ENCODE assay signal across 23 cellular contexts in the genomic region with DNA sequence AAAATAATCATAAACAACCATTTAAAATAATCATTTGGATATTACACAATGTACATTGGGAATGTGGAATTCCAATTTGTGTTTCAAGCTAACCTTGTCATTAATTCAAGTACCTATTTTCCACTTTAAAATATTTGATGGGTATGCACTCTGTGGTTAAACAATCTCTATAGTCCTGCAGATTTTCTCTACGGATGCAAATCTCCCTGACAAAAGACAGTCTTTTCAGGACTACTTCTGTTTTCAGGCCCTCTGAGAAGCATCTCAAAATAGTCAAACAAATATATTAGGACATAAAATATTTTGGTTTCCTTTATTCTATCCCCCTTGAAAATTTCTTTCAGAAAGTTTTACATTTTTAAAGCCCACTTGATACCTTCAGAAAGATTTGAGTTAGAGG.
"Had no signal": no experiment of that assay in that cellular context is flagged by ENCODE, and none has a peak within 500 bp of the region (broad histone marks: within the 10 kb centered on the region; RNA-seq: fewer than 3 reads in every experiment).

No MANE protein-coding gene starts in this region.

- H3K9me3 ChIP-seq: mucosa of descending colon, prostate gland, testis, tibial artery had no signal

- H3K27me3 ChIP-seq: spleen, testis, tibial artery had no signal

- H3K27me3 Mint-ChIP-seq: effector memory CD8-positive, alpha-beta T cell; memory B cell; naive B cell; natural killer cell treated with Interleukin-12 subunit alpha and Interleukin-12 subunit beta and Interleukin-15 and Interleukin-18, amount 100 ng/mL, for 72 hours; stimulated activated memory B cell treated with anti-CD40 and anti-IgM and Interleukin-4, amounts not matched to agents 10 μg/mL and 1 μg/mL and 100 μg/mL, for 72 hours; type B pancreatic cell had no signal

- H3K4me3 Mint-ChIP-seq: effector memory CD8-positive, alpha-beta T cell; memory B cell; mesothelial cell of epicardium; naive B cell; natural killer cell treated with Interleukin-12 subunit alpha and Interleukin-12 subunit beta and Interleukin-15 and Interleukin-18, amount 100 ng/mL, for 72 hours; neural crest cell; stimulated activated memory B cell treated with anti-CD40 and anti-IgM and Interleukin-4, amounts not matched to agents 10 μg/mL and 1 μg/mL and 100 μg/mL, for 72 hours; type B pancreatic cell had no signal

- H3K36me3 Mint-ChIP-seq: memory B cell; mesothelial cell of epicardium; naive B cell; stimulated activated memory B cell treated with anti-CD40 and anti-IgM and Interleukin-4, amounts not matched to agents 10 μg/mL and 1 μg/mL and 100 μg/mL, for 72 hours; type B pancreatic cell had no signal

- H3K4me3 ChIP-seq: lung, mucosa of descending colon, prostate gland, skin epidermis, spleen, testis, tibial artery had no signal

- H3K4me1 Mint-ChIP-seq: memory B cell; naive B cell; stimulated activated memory B cell treated with anti-CD40 and anti-IgM and Interleukin-4, amounts not matched to agents 10 μg/mL and 1 μg/mL and 100 μg/mL, for 72 hours had no signal

- H3K4me1 ChIP-seq: prostate gland, spleen, testis, tibial artery had no signal

- H3K36me3 ChIP-seq: prostate gland, spleen, tibial artery had no signal

- H3K27ac Mint-ChIP-seq: effector memory CD8-positive, alpha-beta T cell; memory B cell; mesothelial cell of epicardium; naive B cell; natural killer cell treated with Interleukin-12 subunit alpha and Interleukin-12 subunit beta and Interleukin-15 and Interleukin-18, amount 100 ng/mL, for 72 hours; stimulated activated memory B cell treated with anti-CD40 and anti-IgM and Interleukin-4, amounts not matched to agents 10 μg/mL and 1 μg/mL and 100 μg/mL, for 72 hours; type B pancreatic cell had no signal

- H3K27ac ChIP-seq: prostate gland, skin epidermis, spleen, testis, tibial artery had no signal

- DNase-seq: cortex of kidney; effector memory CD8-positive, alpha-beta T cell; head of caudate nucleus; left ventricle myocardium superior; mucosa of descending colon; naive B cell; nucleus accumbens; right cardiac atrium; spleen; stimulated activated CD4-positive, alpha-beta T cell treated with anti-CD3 and anti-CD28 coated beads, Interleukin-4, amount 100 ng/mL, for 4 hours; stimulated activated naive CD8-positive, alpha-beta T cell treated with anti-CD3 and anti-CD28 coated beads, Interleukin-15, Interleukin-2, amounts not matched to agents 100 U/mL and 50 U/mL, for 24 hours; substantia nigra; testis; tibial artery had no signal
